Comparison of ENCODE assay signal across 8 cellular contexts in genomic region chr6:110877154-110877564, GRCh38. TPM values are rescaled to one million over a fixed set of nuclear protein-coding genes. Genes with fewer than 3 reads are reported as not detected.
DNase-seq lines count a peak whose midpoint lies in the region; ATAC-seq and TF ChIP-seq lines count a peak whose summit lies in the region.

No MANE protein-coding gene starts in this region.

- intact Hi-C loops in activated B cell treated with CpG ODN at 0.5 μM for 24 hours (cut with micrococcal nuclease) = loop anchor here (10.0 kb wide), 2 partner anchors 1392 to 1492 kb away; partner anchors contain the start of genes CD164 and ZBTB24

- DNase-seq in DMS53 (lab: John Stamatoyannopoulos, UW) (peak; percentile 6), DMS53 treated with DMSO at 0.1 percent for 48 hours (lab: John Stamatoyannopoulos, UW; ENCODE audit: unreplicated experiment) (no peak), activated B cell treated with CpG ODN at 0.5 μM for 24 hours (no peak), mucosa of gallbladder (ENCODE audit: low spot score) (no peak), GM13977 (ENCODE audit: low spot score) (no peak)

- peaks cover 10% of the 10 kb centered on the region for H3K36me3 Mint-ChIP-seq in activated B cell treated with CpG ODN at 0.5 μM for 24 hours (ENCODE audit: low read depth)
- H3K36me3 Mint-ChIP-seq in stimulated activated memory B cell treated with anti-CD40 and anti-IgM and Interleukin-4, amounts not matched to agents 10 μg/mL and 1 μg/mL and 100 μg/mL, for 72 hours = no peaks in the 10 kb centered on the region

- in situ Hi-C loops in GM13977 (cut with MboI; ENCODE audit: low pct_unique_long_range_greater_than_20kb, low sequenced_read_pairs, unreplicated experiment) = no loop called here

- no peak for TF ChIP-seq CTCF in activated B cell treated with CpG ODN at 0.5 μM for 24 hours (IDR thresholded peaks at IDR 0.05)
- no peak for TF ChIP-seq CTCF in GM13977 (IDR thresholded peaks at IDR 0.05; ENCODE audit: extremely low read depth, insufficient read depth, missing control alignments)

- peak overlapping the region; percentile 98 for H3K4me3 ChIP-seq in iPS-11a (ENCODE audit: low read depth, low read length)

- H3K4me3 Mint-ChIP-seq in activated B cell treated with CpG ODN at 0.5 μM for 24 hours = peak overlapping the region; percentile 99
- H3K4me3 Mint-ChIP-seq in stimulated activated memory B cell treated with anti-CD40 and anti-IgM and Interleukin-4, amounts not matched to agents 10 μg/mL and 1 μg/mL and 100 μg/mL, for 72 hours = peak overlapping the region; percentile 98

- H3K27ac Mint-ChIP-seq in activated B cell treated with CpG ODN at 0.5 μM for 24 hours = peak overlapping the region; percentile 90
- peak overlapping the region; percentile 98 for H3K27ac Mint-ChIP-seq in stimulated activated memory B cell treated with anti-CD40 and anti-IgM and Interleukin-4, amounts not matched to agents 10 μg/mL and 1 μg/mL and 100 μg/mL, for 72 hours

- no peaks in the 10 kb centered on the region for H3K9me3 Mint-ChIP-seq in activated B cell treated with CpG ODN at 0.5 μM for 24 hours
- no peaks in the 10 kb centered on the region for H3K9me3 Mint-ChIP-seq in stimulated activated memory B cell treated with anti-CD40 and anti-IgM and Interleukin-4, amounts not matched to agents 10 μg/mL and 1 μg/mL and 100 μg/mL, for 72 hours

- ATAC-seq in activated B cell treated with CpG ODN at 0.5 μM for 24 hours (ENCODE audit: low read depth) (no peak), HG03175 (IDR thresholded peaks at IDR 0.05; ENCODE audit: unreplicated experiment) (no peak)
- no peak for ATAC-seq in stimulated activated memory B cell treated with anti-CD40 and anti-IgM and Interleukin-4, amounts not matched to agents 10 μg/mL and 1 μg/mL and 100 μg/mL, for 72 hours

- POLR2A ChIA-PET in activated B cell treated with CpG ODN at 0.5 μM for 24 hours (lab: Charles Lee) = interaction anchor here (0.8 to 7.8 kb wide), 8 partner anchors 9 to 198 kb away, joined by 3 to 530 read pairs (median 21); partner anchors contain the start of genes CDK19 and GTF3C6

- CTCF ChIA-PET in activated B cell treated with CpG ODN at 0.5 μM for 24 hours (lab: Charles Lee) = interaction anchor here (1.4 to 5.7 kb wide), 4 partner anchors 8 to 195 kb away, joined by 4 to 74 read pairs (median 8); no protein-coding TSS in a partner anchor

- peaks cover 65% of the 10 kb centered on the region for H3K4me1 Mint-ChIP-seq in activated B cell treated with CpG ODN at 0.5 μM for 24 hours
- H3K4me1 Mint-ChIP-seq in stimulated activated memory B cell treated with anti-CD40 and anti-IgM and Interleukin-4, amounts not matched to agents 10 μg/mL and 1 μg/mL and 100 μg/mL, for 72 hours = peaks cover 57% of the 10 kb centered on the region

- H3K27me3 Mint-ChIP-seq in activated B cell treated with CpG ODN at 0.5 μM for 24 hours = no peaks in the 10 kb centered on the region
- no peaks in the 10 kb centered on the region for H3K27me3 Mint-ChIP-seq in stimulated activated memory B cell treated with anti-CD40 and anti-IgM and Interleukin-4, amounts not matched to agents 10 μg/mL and 1 μg/mL and 100 μg/mL, for 72 hours

RNA-seq across cellular contexts. Expression of gene AMD1, which starts 2.6 kb away (rescaled TPM):
- total RNA-seq in activated B cell treated with CpG ODN at 0.5 μM for 24 hours = 61.7 and 65.5 TPM in 2 replicates
- total RNA-seq in mucosa of gallbladder = 69.5 TPM
